In the genomic region with DNA sequence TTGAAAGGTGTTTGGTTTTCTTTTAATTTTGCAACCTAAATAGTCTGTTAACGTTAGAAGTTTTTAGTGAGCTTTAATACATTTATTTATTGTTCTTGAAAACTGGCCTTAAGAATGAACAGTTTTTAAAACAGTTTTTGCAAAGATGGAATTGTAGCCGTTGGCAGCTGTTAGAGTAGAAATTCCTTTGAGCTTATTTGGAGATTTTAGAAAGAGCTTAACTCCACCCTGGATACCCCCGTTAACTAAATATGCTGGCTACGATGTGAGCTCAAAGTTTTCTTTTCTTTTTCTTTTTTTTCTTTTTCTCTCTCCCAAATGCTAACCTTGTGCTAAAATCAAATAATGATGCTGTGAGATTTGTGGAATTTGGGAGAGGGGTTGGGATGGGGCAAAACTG, we compare ENCODE assay signal across 22 cellular contexts.
"Had no signal": no experiment of that assay in that cellular context is flagged by ENCODE, and none has a peak within 500 bp of the region (broad histone marks: within the 10 kb centered on the region; RNA-seq: fewer than 3 reads in every experiment).

No MANE protein-coding gene starts in this region.

- DNase-seq: activated naive CD4-positive, alpha-beta T cell treated with anti-CD3 and anti-CD28 coated beads for 36 hours; activated naive CD8-positive, alpha-beta T cell treated with anti-CD3 and anti-CD28 coated beads, Interleukin-2, amount 50 U/mL, for 24 hours; esophagus squamous epithelium; gastrocnemius medialis; left colon; midbrain; naive B cell; posterior cingulate gyrus; SK-N-SH; stimulated activated CD4-positive, alpha-beta T cell treated with anti-CD3 and anti-CD28 coated beads, Interleukin-4, amount 100 ng/mL, for 4 hours; stimulated activated CD8-positive, alpha-beta memory T cell treated with anti-CD3 and anti-CD28 coated beads, Interleukin-4, amount 100 ng/mL, for 48 hours; stimulated activated naive CD8-positive, alpha-beta T cell treated with anti-CD3 and anti-CD28 coated beads, Interleukin-15, Interleukin-2, amounts not matched to agents 100 U/mL and 50 U/mL, for 24 hours; T-cell; T-helper 9 cell; upper lobe of right lung had no signal

- H3K4me3 ChIP-seq: cardiac muscle cell, esophagus squamous epithelium, gastrocnemius medialis, lung, skin epidermis, upper lobe of right lung had no signal

- H3K9me3 ChIP-seq: esophagus squamous epithelium, gastrocnemius medialis, neutrophil, SK-N-SH, upper lobe of right lung had no signal

- H3K4me3 Mint-ChIP-seq: activated naive CD4-positive, alpha-beta T cell treated with anti-CD3 and anti-CD28 coated beads for 36 hours; activated naive CD8-positive, alpha-beta T cell treated with anti-CD3 and anti-CD28 coated beads, Interleukin-2, amount 50 U/mL, for 24 hours; naive B cell; T-cell had no signal

- H3K36me3 ChIP-seq: cardiac muscle cell, esophagus squamous epithelium, gastrocnemius medialis, neutrophil, upper lobe of right lung had no signal

- FAIRE-seq: colon, islet of Langerhans had no signal

- H3K27ac ChIP-seq: cardiac muscle cell, esophagus squamous epithelium, neutrophil, skin epidermis, upper lobe of right lung had no signal

- ATAC-seq: activated naive CD8-positive, alpha-beta T cell treated with anti-CD3 and anti-CD28 coated beads, Interleukin-2, amount 50 U/mL, for 24 hours; stimulated activated naive CD8-positive, alpha-beta T cell treated with anti-CD3 and anti-CD28 coated beads, Interleukin-15, Interleukin-2, amounts not matched to agents 100 U/mL and 50 U/mL, for 24 hours; T-cell; upper lobe of right lung had no signal

- H3K27me3 ChIP-seq: cardiac muscle cell, esophagus squamous epithelium, gastrocnemius medialis, neutrophil, upper lobe of right lung had no signal

- H3K27me3 Mint-ChIP-seq: activated naive CD8-positive, alpha-beta T cell treated with anti-CD3 and anti-CD28 coated beads, Interleukin-2, amount 50 U/mL, for 24 hours; naive B cell; T-cell had no signal

- H3K4me1 ChIP-seq: upper lobe of right lung had no signal

- H3K27ac Mint-ChIP-seq: activated naive CD4-positive, alpha-beta T cell treated with anti-CD3 and anti-CD28 coated beads for 36 hours; activated naive CD8-positive, alpha-beta T cell treated with anti-CD3 and anti-CD28 coated beads, Interleukin-2, amount 50 U/mL, for 24 hours; activated T-helper 2 cell treated with anti-CD3 and anti-CD28 coated beads, Interferon-gamma antibody, Interleukin-2, Interleukin-4, amounts not matched to agents 10 μg/mL and 5 μg/mL and 100 μg/mL, durations not matched to agents 14 hours and 24 hours and 36 hours; T-cell had no signal
